In the genomic region with DNA sequence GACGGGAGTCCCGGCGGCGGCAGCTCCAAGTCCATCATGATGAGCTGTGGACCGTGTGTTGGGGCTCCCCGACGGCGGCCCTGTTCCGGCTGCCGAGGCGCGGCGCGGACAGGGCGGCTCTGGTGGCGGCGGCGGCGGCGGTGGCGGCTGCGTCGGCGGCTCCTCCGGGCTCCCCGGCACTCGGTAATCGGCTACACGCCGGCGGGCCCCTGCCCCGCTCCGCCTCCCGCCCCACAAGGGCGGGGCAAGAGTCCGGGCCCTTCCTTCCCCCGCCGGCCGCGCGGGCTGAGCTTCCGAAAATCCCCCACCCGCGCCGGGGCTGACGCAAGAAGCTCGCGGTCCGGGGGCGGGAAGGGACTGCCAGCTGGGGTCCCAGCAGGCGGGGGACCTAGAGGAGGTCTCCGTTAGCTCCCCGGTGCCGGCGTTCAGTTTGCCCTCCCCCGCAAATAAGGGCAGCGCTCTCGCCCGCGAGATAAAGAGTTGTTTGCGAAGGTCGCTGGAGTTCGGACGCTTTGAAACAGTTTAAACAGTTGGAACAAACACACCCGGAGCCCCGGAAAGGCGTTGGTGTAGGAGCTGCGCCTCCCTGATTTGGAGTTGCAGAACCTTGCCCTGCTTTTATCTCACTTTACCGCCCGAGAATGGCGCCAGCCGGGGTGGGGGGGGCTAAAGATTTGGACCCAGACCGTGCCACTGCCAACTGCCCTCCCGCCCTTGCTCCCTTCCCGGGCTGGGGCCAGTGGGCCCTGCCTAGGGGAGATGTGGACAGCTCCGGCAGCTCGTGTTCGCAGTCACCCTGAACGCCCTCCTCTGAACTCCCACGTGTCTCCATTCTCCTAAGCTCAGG, we compare ENCODE assay signal across 8 cellular contexts. TPM values are rescaled to one million over a fixed set of nuclear protein-coding genes. Genes with fewer than 3 reads are reported as not detected.
A peak's percentile ranks its signal among the peaks of the same experiment; 100 is the strongest.
DNase-seq lines count a peak whose midpoint lies in the region; ATAC-seq and FAIRE-seq lines count a peak whose summit lies in the region.

A gene (minus strand): TSS at position 189 of the 847 bp plus-strand sequence. CDS start 151 bp downstream, at position 38.

- H3K4me1 ChIP-seq in muscle layer of colon (ENCODE audit: insufficient read depth, low read length): peaks cover 29% of the 10 kb centered on the region

- no peaks in the 10 kb centered on the region for H3K36me3 ChIP-seq in muscle layer of colon (ENCODE audit: insufficient read depth, low read length)

- DNase-seq in DMS53 treated with DMSO at 0.1 percent for 48 hours (lab: John Stamatoyannopoulos, UW; ENCODE audit: unreplicated experiment) (peak; percentile 84), KG1 (lab: John Stamatoyannopoulos, UW) (peak; percentile 92), RCC 7860 (ENCODE audit: low spot score) (peak; percentile 73)
- DNase-seq in activated T-cell treated with anti-CD3 and anti-CD28 coated beads, Interleukin-2, amount 50 U/mL, for 48 hours: peak; percentile 96 to 98
- DNase-seq in stimulated activated CD8-positive, alpha-beta memory T cell treated with anti-CD3 and anti-CD28 coated beads, Interleukin-7, amount 100 ng/mL, for 1 hour (ENCODE audit: low read depth in 2 of 2): peak; percentile 84 to 88

- no peaks in the 10 kb centered on the region for H3K27me3 ChIP-seq in muscle layer of colon (ENCODE audit: control insufficient read depth in 1 of 2, insufficient read depth in 2 of 2, low read length in 2 of 2)

- no peak for FAIRE-seq in RCC 7860 (lab: Jason Lieb, UNC)

- ATAC-seq in GM21723 (IDR thresholded peaks at IDR 0.05; ENCODE audit: unreplicated experiment): peak; percentile 69
- ATAC-seq in esophagus mucosa: peak; percentile 82

- H3K4me3 ChIP-seq in muscle layer of colon (ENCODE audit: low read depth in 1 of 2, low read length in 2 of 2): peak within 1 kb of the TSS; percentile 89 to 98

- no peaks in the 10 kb centered on the region for H3K9me3 ChIP-seq in muscle layer of colon (ENCODE audit: low read length)

- H3K9ac ChIP-seq in muscle layer of colon (ENCODE audit: low read length): peak within 1 kb of the TSS; percentile 96

- H3K27ac ChIP-seq in muscle layer of colon (ENCODE audit: low read depth, low read length): peak within 1 kb of the TSS; percentile 98

RNA-seq across cellular contexts. Expression of the gene that starts here (rescaled TPM):
- 179 TPM for total RNA-seq in esophagus mucosa

Comparison
In these comparisons a context has a peak if more than half of its experiments do, and no peak if none do; other contexts are left out.
1. Peak in every context shown above with its lines: DNase-seq, ATAC-seq, H3K4me3 ChIP-seq and H3K27ac ChIP-seq.